Comparison of ENCODE assay signal across 6 cellular contexts in genomic region chr4:85411386-85411785, GRCh38.
"Had no signal": no experiment of that assay in that cellular context is flagged by ENCODE, and none has a peak within 500 bp of the region (broad histone marks: within the 10 kb centered on the region; RNA-seq: fewer than 3 reads in every experiment).

No MANE protein-coding gene starts in this region.

- H3K4me1 Mint-ChIP-seq: IgD-negative memory B cell had no signal

- H3K4me3 ChIP-seq: K562 had no signal

- H3K27me3 Mint-ChIP-seq: IgD-negative memory B cell had no signal

- H3K27ac ChIP-seq: HL-60 had no signal

- DNase-seq: IMR-90, KBM-7 had no signal

- H3K9me3 Mint-ChIP-seq: IgD-negative memory B cell had no signal

- H3K36me3 Mint-ChIP-seq: IgD-negative memory B cell had no signal

- ATAC-seq: HepG2, K562 had no signal

- H3K4me3 Mint-ChIP-seq: IgD-negative memory B cell had no signal

- H3K27ac Mint-ChIP-seq: IgD-negative memory B cell had no signal
